8 cellular contexts compared by ENCODE assay signal in the genomic region with DNA sequence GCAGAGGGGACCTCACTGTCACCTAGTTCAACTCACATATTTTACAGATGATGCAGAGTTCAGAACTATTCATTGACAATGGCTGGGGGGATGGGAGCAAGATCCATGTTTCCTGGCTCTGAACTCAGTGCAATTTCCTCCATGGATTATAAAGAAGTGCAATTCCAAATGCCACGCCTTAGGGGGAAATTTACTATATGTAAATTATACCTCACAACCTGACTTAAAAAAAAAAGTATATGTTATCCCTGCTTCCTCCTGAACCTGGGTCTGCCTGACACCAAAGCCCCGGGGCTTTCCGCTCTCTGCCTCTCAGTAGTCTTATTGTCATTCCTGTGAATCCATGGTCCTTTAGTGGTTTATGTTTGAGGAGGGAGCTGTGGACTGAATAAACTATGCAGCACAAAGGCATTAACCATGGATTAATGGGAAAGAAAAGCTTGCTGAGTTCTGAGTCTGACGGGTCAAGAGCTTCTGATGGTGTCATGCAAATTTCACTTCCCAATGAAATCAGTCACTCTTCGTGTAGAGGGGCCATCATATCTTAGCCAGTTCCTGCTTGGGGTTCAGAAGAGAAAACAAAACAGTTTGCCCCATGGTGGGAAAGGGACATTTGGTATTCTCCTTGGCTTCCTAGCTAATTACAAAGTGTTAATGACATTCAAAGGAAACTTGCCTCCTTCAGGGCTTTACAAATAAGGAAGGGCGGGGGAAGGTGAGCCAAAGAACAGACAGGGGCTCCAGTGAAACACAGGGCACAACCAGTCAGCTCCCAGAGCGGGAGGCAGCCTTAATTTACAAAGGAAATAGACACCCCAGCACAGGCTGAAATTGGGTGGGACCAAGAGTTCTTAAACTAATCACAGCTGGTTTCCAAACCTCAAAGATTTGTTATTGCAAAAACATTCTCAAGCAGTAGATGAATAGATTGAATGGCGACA. TPM values are rescaled to one million over a fixed set of nuclear protein-coding genes. Genes with fewer than 3 reads are reported as not detected.
A peak's percentile ranks its signal among the peaks of the same experiment; 100 is the strongest.
DNase-seq lines count a peak whose midpoint lies in the region; ATAC-seq and TF ChIP-seq lines count a peak whose summit lies in the region.

No MANE protein-coding gene starts in this region.

- no peak for TF ChIP-seq CTCF in suprapubic skin (IDR thresholded peaks at IDR 0.05)

- no peaks in the 10 kb centered on the region for H3K27me3 Mint-ChIP-seq in activated T-helper 1 cell treated with anti-CD3 and anti-CD28 coated beads, Interleukin-12 subunit alpha, Interleukin-12 subunit beta, Interleukin-2, Interleukin-4 antibody, amounts not matched to agents 30 ng/mL and 10 ng/mL and 1 ng/mL, durations not matched to agents 14 hours and 24 hours and 36 hours (ENCODE audit: insufficient read depth)

- peak overlapping the region; percentile 29 for H3K27ac ChIP-seq in suprapubic skin

- intact Hi-C loops in activated T-helper 1 cell treated with anti-CD3 and anti-CD28 coated beads, Interleukin-12 subunit alpha, Interleukin-12 subunit beta, Interleukin-2, Interleukin-4 antibody, amounts not matched to agents 30 ng/mL and 10 ng/mL and 1 ng/mL, durations not matched to agents 14 hours and 24 hours and 36 hours (cut with micrococcal nuclease), result no loop called here

- H3K27ac Mint-ChIP-seq in activated T-helper 1 cell treated with anti-CD3 and anti-CD28 coated beads, Interleukin-12 subunit alpha, Interleukin-12 subunit beta, Interleukin-2, Interleukin-4 antibody, amounts not matched to agents 30 ng/mL and 10 ng/mL and 1 ng/mL, durations not matched to agents 14 hours and 24 hours and 36 hours, result peak overlapping the region; percentile 68

- H3K27me3 ChIP-seq in suprapubic skin, result no peaks in the 10 kb centered on the region

- ATAC-seq in HG03045 (IDR thresholded peaks at IDR 0.05; ENCODE audit: unreplicated experiment), result no peak

- H3K4me1 ChIP-seq in suprapubic skin, result peaks cover 20% of the 10 kb centered on the region

- no peak overlapping the region for H3K4me3 ChIP-seq in suprapubic skin

- 42% methylated on average over 8 of the region's 8 CpGs for WGBS in suprapubic skin

- no peaks in the 10 kb centered on the region for H3K9me3 Mint-ChIP-seq in activated T-helper 1 cell treated with anti-CD3 and anti-CD28 coated beads, Interleukin-12 subunit alpha, Interleukin-12 subunit beta, Interleukin-2, Interleukin-4 antibody, amounts not matched to agents 30 ng/mL and 10 ng/mL and 1 ng/mL, durations not matched to agents 14 hours and 24 hours and 36 hours

- no peaks in the 10 kb centered on the region for H3K36me3 ChIP-seq in suprapubic skin

- TF ChIP-seq POLR2A in suprapubic skin (IDR thresholded peaks at IDR 0.05), result no peak

- TF ChIP-seq EP300 in suprapubic skin (IDR thresholded peaks at IDR 0.05), result no peak

- peak; percentile 14 for DNase-seq in activated CD4-positive, alpha-beta T cell treated with anti-CD3 and anti-CD28 coated beads, Interleukin-2, amount 50 U/mL, for 1 hour
- DNase-seq in activated CD4-positive, alpha-beta T cell treated with anti-CD3 and anti-CD28 coated beads, Interleukin-2, amount 50 U/mL, for 4 hours, result no peak
- DNase-seq in activated T-helper 1 cell treated with anti-CD3 and anti-CD28 coated beads, Interleukin-12 subunit alpha, Interleukin-12 subunit beta, Interleukin-2, Interleukin-4 antibody, amounts not matched to agents 30 ng/mL and 10 ng/mL and 1 ng/mL, durations not matched to agents 14 hours and 24 hours and 36 hours (ENCODE audit: low spot score), result no peak
- DNase-seq in iPS-NIHi7 (ENCODE audit: extremely low spot score) (peak; percentile 64), suprapubic skin (ENCODE audit: low spot score in 2 of 2) (no peak), AG08396 (ENCODE audit: low spot score) (no peak)
- no peak for DNase-seq in activated effector memory CD4-positive, alpha-beta T cell treated with Interleukin-2 at 50 U/mL for 16 hours

- H3K4me3 Mint-ChIP-seq in activated T-helper 1 cell treated with anti-CD3 and anti-CD28 coated beads, Interleukin-12 subunit alpha, Interleukin-12 subunit beta, Interleukin-2, Interleukin-4 antibody, amounts not matched to agents 30 ng/mL and 10 ng/mL and 1 ng/mL, durations not matched to agents 14 hours and 24 hours and 36 hours, result peak overlapping the region; percentile 30

- H3K36me3 Mint-ChIP-seq in activated T-helper 1 cell treated with anti-CD3 and anti-CD28 coated beads, Interleukin-12 subunit alpha, Interleukin-12 subunit beta, Interleukin-2, Interleukin-4 antibody, amounts not matched to agents 30 ng/mL and 10 ng/mL and 1 ng/mL, durations not matched to agents 14 hours and 24 hours and 36 hours (ENCODE audit: low read depth), result peaks cover 7% of the 10 kb centered on the region

- H3K9me3 ChIP-seq in suprapubic skin, result no peaks in the 10 kb centered on the region

- H3K4me1 Mint-ChIP-seq in activated T-helper 1 cell treated with anti-CD3 and anti-CD28 coated beads, Interleukin-12 subunit alpha, Interleukin-12 subunit beta, Interleukin-2, Interleukin-4 antibody, amounts not matched to agents 30 ng/mL and 10 ng/mL and 1 ng/mL, durations not matched to agents 14 hours and 24 hours and 36 hours (ENCODE audit: low read depth), result peaks cover 52% of the 10 kb centered on the region

RNA-seq across cellular contexts. Expression of a gene that starts 14.3 kb away (rescaled TPM):
- total RNA-seq in activated T-helper 1 cell treated with anti-CD3 and anti-CD28 coated beads, Interleukin-12 subunit alpha, Interleukin-12 subunit beta, Interleukin-2, Interleukin-4 antibody, amounts not matched to agents 30 ng/mL and 10 ng/mL and 1 ng/mL, durations not matched to agents 14 hours and 24 hours and 36 hours, result 0.05 TPM in 2 replicates
- not detected for total RNA-seq in suprapubic skin

RNA-seq across cellular contexts. Expression of a gene that starts 55.2 kb away (rescaled TPM):
- 6,544 and 6,612 TPM in 2 replicates for total RNA-seq in activated T-helper 1 cell treated with anti-CD3 and anti-CD28 coated beads, Interleukin-12 subunit alpha, Interleukin-12 subunit beta, Interleukin-2, Interleukin-4 antibody, amounts not matched to agents 30 ng/mL and 10 ng/mL and 1 ng/mL, durations not matched to agents 14 hours and 24 hours and 36 hours
- 1,000 to 10,000 TPM in 3 of 4 donors, 100 to 1,000 TPM in 1; 880 to 1,466 (median 1,228) TPM for total RNA-seq in suprapubic skin

Comparison
In these comparisons a context has a peak if more than half of its experiments do, and no peak if none do; other contexts are left out.
1. DNase-seq: peak in activated CD4-positive, alpha-beta T cell treated with anti-CD3 and anti-CD28 coated beads, Interleukin-2, amount 50 U/mL, for 1 hour (single experiment) and iPS-NIHi7 (single experiment); none in activated CD4-positive, alpha-beta T cell treated with anti-CD3 and anti-CD28 coated beads, Interleukin-2, amount 50 U/mL, for 4 hours (0 of 2), activated T-helper 1 cell treated with anti-CD3 and anti-CD28 coated beads, Interleukin-12 subunit alpha, Interleukin-12 subunit beta, Interleukin-2, Interleukin-4 antibody, amounts not matched to agents 30 ng/mL and 10 ng/mL and 1 ng/mL, durations not matched to agents 14 hours and 24 hours and 36 hours (single experiment), suprapubic skin (0 of 2), AG08396 (single experiment) and activated effector memory CD4-positive, alpha-beta T cell treated with Interleukin-2 at 50 U/mL for 16 hours (single experiment).